In genomic region chr13:110262944-110263343, GRCh38 we compare ENCODE assay signal across 1 cellular context.
TF ChIP-seq lines count a peak whose summit lies in the region.

No MANE protein-coding gene starts in this region.

TF ChIP-seq in HepG2, 621 proteins besides CTCF, POLR2A, EP300 and RAD21 (continued from another document):
- TF ChIP-seq, protein P1, sequence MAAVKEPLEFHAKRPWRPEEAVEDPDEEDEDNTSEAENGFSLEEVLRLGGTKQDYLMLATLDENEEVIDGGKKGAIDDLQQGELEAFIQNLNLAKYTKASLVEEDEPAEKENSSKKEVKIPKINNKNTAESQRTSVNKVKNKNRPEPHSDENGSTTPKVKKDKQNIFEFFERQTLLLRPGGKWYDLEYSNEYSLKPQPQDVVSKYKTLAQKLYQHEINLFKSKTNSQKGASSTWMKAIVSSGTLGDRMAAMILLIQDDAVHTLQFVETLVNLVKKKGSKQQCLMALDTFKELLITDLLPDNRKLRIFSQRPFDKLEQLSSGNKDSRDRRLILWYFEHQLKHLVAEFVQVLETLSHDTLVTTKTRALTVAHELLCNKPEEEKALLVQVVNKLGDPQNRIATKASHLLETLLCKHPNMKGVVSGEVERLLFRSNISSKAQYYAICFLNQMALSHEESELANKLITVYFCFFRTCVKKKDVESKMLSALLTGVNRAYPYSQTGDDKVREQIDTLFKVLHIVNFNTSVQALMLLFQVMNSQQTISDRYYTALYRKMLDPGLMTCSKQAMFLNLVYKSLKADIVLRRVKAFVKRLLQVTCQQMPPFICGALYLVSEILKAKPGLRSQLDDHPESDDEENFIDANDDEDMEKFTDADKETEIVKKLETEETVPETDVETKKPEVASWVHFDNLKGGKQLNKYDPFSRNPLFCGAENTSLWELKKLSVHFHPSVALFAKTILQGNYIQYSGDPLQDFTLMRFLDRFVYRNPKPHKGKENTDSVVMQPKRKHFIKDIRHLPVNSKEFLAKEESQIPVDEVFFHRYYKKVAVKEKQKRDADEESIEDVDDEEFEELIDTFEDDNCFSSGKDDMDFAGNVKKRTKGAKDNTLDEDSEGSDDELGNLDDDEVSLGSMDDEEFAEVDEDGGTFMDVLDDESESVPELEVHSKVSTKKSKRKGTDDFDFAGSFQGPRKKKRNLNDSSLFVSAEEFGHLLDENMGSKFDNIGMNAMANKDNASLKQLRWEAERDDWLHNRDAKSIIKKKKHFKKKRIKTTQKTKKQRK (IDR thresholded peaks at IDR 0.05; ENCODE audit: low read length), result no peak
- TF ChIP-seq, protein P2, sequence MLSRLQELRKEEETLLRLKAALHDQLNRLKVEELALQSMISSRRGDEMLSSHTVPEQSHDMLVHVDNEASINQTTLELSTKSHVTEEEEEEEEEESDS (CRISPR knock-in tag; IDR thresholded peaks at IDR 0.05; ENCODE audit: borderline replicate concordance), result no peak
- TF ChIP-seq ZSCAN22 (CRISPR knock-in tag; IDR thresholded peaks at IDR 0.05), result no peak
- no peak for TF ChIP-seq ZNF572 (CRISPR knock-in tag; IDR thresholded peaks at IDR 0.05)
- TF ChIP-seq, protein P3, sequence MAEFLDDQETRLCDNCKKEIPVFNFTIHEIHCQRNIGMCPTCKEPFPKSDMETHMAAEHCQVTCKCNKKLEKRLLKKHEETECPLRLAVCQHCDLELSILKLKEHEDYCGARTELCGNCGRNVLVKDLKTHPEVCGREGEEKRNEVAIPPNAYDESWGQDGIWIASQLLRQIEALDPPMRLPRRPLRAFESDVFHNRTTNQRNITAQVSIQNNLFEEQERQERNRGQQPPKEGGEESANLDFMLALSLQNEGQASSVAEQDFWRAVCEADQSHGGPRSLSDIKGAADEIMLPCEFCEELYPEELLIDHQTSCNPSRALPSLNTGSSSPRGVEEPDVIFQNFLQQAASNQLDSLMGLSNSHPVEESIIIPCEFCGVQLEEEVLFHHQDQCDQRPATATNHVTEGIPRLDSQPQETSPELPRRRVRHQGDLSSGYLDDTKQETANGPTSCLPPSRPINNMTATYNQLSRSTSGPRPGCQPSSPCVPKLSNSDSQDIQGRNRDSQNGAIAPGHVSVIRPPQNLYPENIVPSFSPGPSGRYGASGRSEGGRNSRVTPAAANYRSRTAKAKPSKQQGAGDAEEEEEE (CRISPR knock-in tag; IDR thresholded peaks at IDR 0.05; ENCODE audit: borderline replicate concordance), result no peak
- TF ChIP-seq FOXJ3 (CRISPR knock-in tag; IDR thresholded peaks at IDR 0.05; ENCODE audit: borderline replicate concordance), result no peak
- no peak for TF ChIP-seq SPEN (CRISPR knock-in tag; IDR thresholded peaks at IDR 0.05; ENCODE audit: low read depth)
- no peak for TF ChIP-seq KAT7 (CRISPR knock-in tag; IDR thresholded peaks at IDR 0.05; ENCODE audit: borderline replicate concordance)
- TF ChIP-seq RORA (CRISPR knock-in tag; IDR thresholded peaks at IDR 0.05), result no peak
- TF ChIP-seq KLF16 (CRISPR knock-in tag; IDR thresholded peaks at IDR 0.05), result no peak
- TF ChIP-seq MAZ (IDR thresholded peaks at IDR 0.05; ENCODE audit: borderline replicate concordance, low read depth, low read length), result no peak
- no peak for TF ChIP-seq MAZ (CRISPR knock-in tag; IDR thresholded peaks at IDR 0.05; ENCODE audit: low read depth)
- TF ChIP-seq HNF4A (CRISPR knock-in tag; IDR thresholded peaks at IDR 0.05), result no peak
- no peak for TF ChIP-seq ZNF710 (CRISPR knock-in tag; IDR thresholded peaks at IDR 0.05; ENCODE audit: borderline replicate concordance)
